Comparison of ENCODE assay signal across 9 cellular contexts in genomic region chr11:101880208-101880607, GRCh38. TPM values are rescaled to one million over a fixed set of nuclear protein-coding genes. Genes with fewer than 3 reads are reported as not detected.
DNase-seq lines count a peak whose midpoint lies in the region; ATAC-seq and TF ChIP-seq lines count a peak whose summit lies in the region.
"Had no signal": no experiment of that assay in that cellular context is flagged by ENCODE, and none has a peak within 500 bp of the region (broad histone marks: within the 10 kb centered on the region; RNA-seq: fewer than 3 reads in every experiment).

No MANE protein-coding gene starts in this region.

- TF ChIP-seq POLR2A in Peyer's patch (IDR thresholded peaks at IDR 0.05): no peak

- no peak overlapping the region for H3K27ac ChIP-seq in Peyer's patch

- no peak overlapping the region for H3K4me3 ChIP-seq in Peyer's patch

- no peaks in the 10 kb centered on the region for H3K36me3 ChIP-seq in Peyer's patch

- H3K9me3 ChIP-seq in Peyer's patch: no peaks in the 10 kb centered on the region

- peak; percentile 26 for DNase-seq in AG20443 (ENCODE audit: low spot score)
- DNase-seq in HCEC 1CT: peak; percentile 76
- no peak for DNase-seq in Peyer's patch
- peak; percentile 53 for DNase-seq in glomerular visceral epithelial cell (ENCODE audit: extremely low spot score)
- DNase-seq in midbrain (lab: John Stamatoyannopoulos, UW): no peak
- no peak for DNase-seq in activated T-cell treated with anti-CD3 and anti-CD28 coated beads, Interleukin-2, amount 50 U/mL, for 1 hour
- DNase-seq in activated CD4-positive, alpha-beta T cell treated with anti-CD3 and anti-CD28 coated beads, Interleukin-2, amount 50 U/mL, for 4 hours: no peak
- no peak for DNase-seq in stimulated activated naive CD8-positive, alpha-beta T cell treated with anti-CD3 and anti-CD28 coated beads, Interleukin-15, Interleukin-2, amounts not matched to agents 100 U/mL and 50 U/mL, for 24 hours
- DNase-seq: stimulated activated CD4-positive, alpha-beta T cell treated with anti-CD3 and anti-CD28 coated beads, Interleukin-12 subunit alpha, Interleukin-12 subunit beta, amount 100 ng/mL, for 4 hours had no signal

- H3K4me1 ChIP-seq in Peyer's patch: no peaks in the 10 kb centered on the region

- no peaks in the 10 kb centered on the region for H3K27me3 ChIP-seq in Peyer's patch

- ATAC-seq in stimulated activated naive CD8-positive, alpha-beta T cell treated with anti-CD3 and anti-CD28 coated beads, Interleukin-15, Interleukin-2, amounts not matched to agents 100 U/mL and 50 U/mL, for 24 hours: no peak

- peak in 4 of 6 experiments; percentile 29 to 70 (median 58) for TF ChIP-seq CTCF in Peyer's patch (IDR thresholded peaks at IDR 0.05)

RNA-seq across cellular contexts. Expression of gene CEP126, which starts 34.6 kb away (rescaled TPM):
- 10 to 100 TPM in 1 of 4 donors, 1 to 10 TPM in 3; 2.0 to 12.4 (median 4.2) TPM for total RNA-seq in Peyer's patch

RNA-seq across cellular contexts. Expression of gene ANGPTL5, which starts 36.1 kb away (rescaled TPM):
- not detected for total RNA-seq in Peyer's patch

Comparison
In these comparisons a context has a peak if more than half of its experiments do, and no peak if none do; other contexts are left out.
1. DNase-seq: peak in AG20443 (single experiment), HCEC 1CT (single experiment) and glomerular visceral epithelial cell (single experiment); none in Peyer's patch (0 of 3), midbrain (single experiment), activated T-cell treated with anti-CD3 and anti-CD28 coated beads, Interleukin-2, amount 50 U/mL, for 1 hour (single experiment), activated CD4-positive, alpha-beta T cell treated with anti-CD3 and anti-CD28 coated beads, Interleukin-2, amount 50 U/mL, for 4 hours (0 of 2) and stimulated activated naive CD8-positive, alpha-beta T cell treated with anti-CD3 and anti-CD28 coated beads, Interleukin-15, Interleukin-2, amounts not matched to agents 100 U/mL and 50 U/mL, for 24 hours (single experiment).